ENCODE assay signal across 8 cellular contexts in the genomic region with DNA sequence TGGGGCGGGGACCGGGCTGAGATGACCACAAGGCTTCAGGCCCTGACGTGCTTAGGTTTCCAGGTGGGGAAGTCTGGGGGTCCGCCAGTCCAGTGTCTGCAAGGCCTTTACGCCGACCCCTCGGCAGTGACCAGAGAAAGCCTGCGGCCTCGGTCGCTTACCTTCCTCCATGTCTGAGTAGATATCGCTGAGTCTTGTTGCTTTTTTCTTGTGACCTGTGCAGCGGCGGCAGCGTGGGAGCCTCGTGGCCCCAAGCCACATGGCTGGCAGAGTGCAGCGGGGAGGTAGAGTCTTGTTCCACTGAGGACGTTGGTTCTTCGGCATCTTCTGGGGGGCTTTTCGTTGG. TPM values are rescaled to one million over a fixed set of nuclear protein-coding genes. Genes with fewer than 3 reads are reported as not detected.
DNase-seq lines count a peak whose midpoint lies in the region; ATAC-seq and TF ChIP-seq lines count a peak whose summit lies in the region.

No MANE protein-coding gene starts in this region.

- peaks cover 6% of the 10 kb centered on the region for H3K4me1 ChIP-seq in HUES48 (ENCODE audit: control insufficient read depth, insufficient read depth, low read length)
- H3K4me1 ChIP-seq in hepatocyte (ENCODE audit: insufficient read depth), result peaks cover 12% of the 10 kb centered on the region

- TF ChIP-seq CTCF in AG04449 (IDR thresholded peaks at IDR 0.05; ENCODE audit: insufficient read depth, low read length, missing control alignments), result no peak
- TF ChIP-seq CTCF in hepatocyte (IDR thresholded peaks at IDR 0.05; ENCODE audit: poor library complexity), result no peak

- no peak for DNase-seq in AG04449 (ENCODE audit: low read depth, low spot score)
- peak; percentile 34 for DNase-seq in activated T-helper 9 cell treated with anti-CD3 and anti-CD28 coated beads, Interleukin-2, amount 50 U/mL, for 16 hours (ENCODE audit: low read depth)
- DNase-seq in hepatocyte (ENCODE audit: low spot score), result peak; percentile 31
- peak; percentile 33 for DNase-seq in stimulated activated CD4-positive, alpha-beta T cell treated with anti-CD3 and anti-CD28 coated beads, Interleukin-15, amount 100 ng/mL, for 48 hours (ENCODE audit: low read depth in 2 of 2)
- DNase-seq in NCI-H2029 (lab: John Stamatoyannopoulos, UW), result no peak

- no peaks in the 10 kb centered on the region for H3K27me3 ChIP-seq in HUES48 (ENCODE audit: control insufficient read depth, insufficient read depth, low read length)
- no peaks in the 10 kb centered on the region for H3K27me3 ChIP-seq in hepatocyte

- peaks cover 51% of the 10 kb centered on the region for H3K79me2 ChIP-seq in hepatocyte

- H3K36me3 ChIP-seq in HUES48 (ENCODE audit: control insufficient read depth, insufficient read depth, low read length) (peaks cover 63% of the 10 kb centered on the region), hepatocyte (replicated peaks; ENCODE audit: insufficient read depth, low read depth) (peaks cover 6% of the 10 kb centered on the region)

- peaks cover 11% of the 10 kb centered on the region for H4K20me1 ChIP-seq in hepatocyte (ENCODE audit: insufficient read depth, poor library complexity, severe bottlenecking)

- no peaks in the 10 kb centered on the region for H3K9me2 ChIP-seq in hepatocyte (replicated peaks; ENCODE audit: insufficient read depth)

- ATAC-seq in GM19372 (IDR thresholded peaks at IDR 0.05; ENCODE audit: low read depth, unreplicated experiment), result peak; percentile 1
- ATAC-seq in HG03378 (IDR thresholded peaks at IDR 0.05; ENCODE audit: unreplicated experiment), result no peak

- peak overlapping the region; percentile 96 for H3K27ac ChIP-seq in HUES48 (ENCODE audit: low read depth, low read length)
- peak overlapping the region; percentile 87 for H3K27ac ChIP-seq in hepatocyte

- CTCF ChIA-PET in AG04449 (lab: Yijun Ruan, JAX), result interaction anchor here (2.2 to 2.7 kb wide), 2 partner anchors 17 to 20 kb away, joined by 9 to 14 read pairs; a partner anchor contains a TSS

- H3K4me2 ChIP-seq in hepatocyte, result peak overlapping the region; percentile 80

- H2AFZ ChIP-seq in hepatocyte, result peak overlapping the region; percentile 38

- peak overlapping the region; percentile 95 for H3K9ac ChIP-seq in HUES48 (ENCODE audit: low read depth, low read length)

- H3K9me3 ChIP-seq in HUES48 (ENCODE audit: control insufficient read depth, insufficient read depth, low read length) (no peaks in the 10 kb centered on the region), hepatocyte (ENCODE audit: low read depth) (no peaks in the 10 kb centered on the region)

- under 1% methylated on average over 19 of the region's 19 CpGs for WGBS in hepatocyte (ENCODE audit: low lambda C conversion rate, missing lambda C conversion rate)

- POLR2A ChIA-PET in AG04449 (lab: Yijun Ruan, JAX), result interaction anchor here (1.4 kb wide), 1 partner anchor 18 kb away, joined by 5 read pairs; no protein-coding TSS in a partner anchor

- H3K4me3 ChIP-seq in AG04449 (ENCODE audit: low read depth, low read length) (peak overlapping the region; percentile 99), HUES48 (ENCODE audit: low read depth, low read length) (peak overlapping the region; percentile 90), hepatocyte (peak overlapping the region; percentile 31)

RNA-seq across cellular contexts. Expression of a gene that starts 0.3 kb away (rescaled TPM):
- 29.8 and 50.4 TPM in 2 replicates for total RNA-seq in hepatocyte
- 46.2 and 49.5 TPM in 2 replicates for polyA plus RNA-seq in hepatocyte

RNA-seq across cellular contexts. Expression of a gene that starts 19.7 kb away (rescaled TPM):
- total RNA-seq in hepatocyte, result 9.8 and 15.6 TPM in 2 replicates
- 23.7 and 25.4 TPM in 2 replicates for polyA plus RNA-seq in hepatocyte

RNA-seq across cellular contexts. Expression of a gene that starts 32.4 kb away (rescaled TPM):
- total RNA-seq in hepatocyte, result 46.3 and 47.2 TPM in 2 replicates
- 28.2 and 31.2 TPM in 2 replicates for polyA plus RNA-seq in hepatocyte

Comparison
In these comparisons a context has a peak if more than half of its experiments do, and no peak if none do; other contexts are left out.
1. DNase-seq: peak in activated T-helper 9 cell treated with anti-CD3 and anti-CD28 coated beads, Interleukin-2, amount 50 U/mL, for 16 hours (single experiment), hepatocyte (single experiment) and stimulated activated CD4-positive, alpha-beta T cell treated with anti-CD3 and anti-CD28 coated beads, Interleukin-15, amount 100 ng/mL, for 48 hours (2 of 2); none in AG04449 (single experiment) and NCI-H2029 (single experiment).
2. H3K4me3 ChIP-seq: peak in every context shown above with its lines; median percentile 99 in AG04449; 90 in HUES48; 31 in hepatocyte.